Comparison of ENCODE assay signal across 1 cellular context in genomic region chr3:48693826-48694225, GRCh38.
TF ChIP-seq lines count a peak whose summit lies in the region.

No MANE protein-coding gene starts in this region.

TF ChIP-seq in H1, 55 proteins besides CTCF, POLR2A, EP300 and RAD21:
- no peak for TF ChIP-seq RFX5 (IDR thresholded peaks at IDR 0.05; ENCODE audit: borderline replicate concordance, low read depth, low read length)
